In the genomic region with DNA sequence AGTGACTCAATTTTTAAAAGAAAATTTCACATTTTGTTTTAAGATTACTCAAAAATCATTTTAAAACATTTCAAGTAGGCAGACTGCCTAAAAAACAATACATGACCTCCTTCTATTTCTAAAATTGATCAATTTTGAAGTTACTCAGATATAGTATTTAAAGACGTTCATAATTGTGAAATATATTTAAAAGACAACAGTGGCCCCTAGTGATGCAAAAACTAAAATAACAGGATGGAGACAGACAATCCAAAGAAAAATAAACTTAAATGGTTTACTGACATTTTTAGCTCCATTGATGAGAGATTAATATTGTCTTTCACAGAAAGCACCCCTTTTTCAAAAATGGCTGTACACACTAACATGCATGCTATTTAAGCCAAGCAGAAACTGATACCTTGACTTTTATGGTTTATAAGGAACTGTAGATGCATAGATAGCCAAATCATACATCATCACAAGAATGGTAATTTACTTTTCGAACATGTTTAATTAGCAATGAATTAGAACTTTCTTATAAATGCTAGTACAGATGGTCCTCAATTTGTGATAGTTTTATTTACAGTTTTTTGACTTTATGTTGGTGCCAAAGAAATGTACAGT, we compare ENCODE assay signal across 9 cellular contexts.
A peak's percentile ranks its signal among the peaks of the same experiment; 100 is the strongest.
DNase-seq lines count a peak whose midpoint lies in the region; ATAC-seq, FAIRE-seq and TF ChIP-seq lines count a peak whose summit lies in the region.
"Had no signal": no experiment of that assay in that cellular context is flagged by ENCODE, and none has a peak within 500 bp of the region (broad histone marks: within the 10 kb centered on the region; RNA-seq: fewer than 3 reads in every experiment).

No MANE protein-coding gene starts in this region.

- H3K36me3 ChIP-seq in OCI-LY3 (replicated peaks; ENCODE audit: low read depth, low read length), result no peaks in the 10 kb centered on the region
- H3K36me3 ChIP-seq: neutrophil had no signal

- H3K36me3 Mint-ChIP-seq in endothelial cell (ENCODE audit: low read depth, unreplicated experiment) (no peaks in the 10 kb centered on the region), neural crest cell (ENCODE audit: low read depth) (no peaks in the 10 kb centered on the region)

- DNase-seq in endothelial cell (ENCODE audit: low spot score) (no peak), neural crest cell (ENCODE audit: low read depth, low spot score) (no peak), NCI-H1694 (lab: John Stamatoyannopoulos, UW) (no peak), NCI-H187 treated with DMSO at 0.1 percent for 48 hours (lab: John Stamatoyannopoulos, UW) (no peak), sciatic nerve (ENCODE audit: low spot score) (no peak)
- no peak for DNase-seq in activated CD4-positive, alpha-beta T cell treated with anti-CD3 and anti-CD28 coated beads for 1 hour

- H3K79me2 ChIP-seq in OCI-LY3 (ENCODE audit: low read length), result no peaks in the 10 kb centered on the region

- H3K27ac Mint-ChIP-seq in endothelial cell (ENCODE audit: unreplicated experiment) (no peak overlapping the region), neural crest cell (ENCODE audit: unreplicated experiment) (no peak overlapping the region)

- no peaks in the 10 kb centered on the region for H3K4me1 ChIP-seq in OCI-LY3 (ENCODE audit: low read length)

- no peaks in the 10 kb centered on the region for H3K4me1 Mint-ChIP-seq in endothelial cell (ENCODE audit: unreplicated experiment)
- no peaks in the 10 kb centered on the region for H3K4me1 Mint-ChIP-seq in neural crest cell

- no peak overlapping the region for H3K27ac ChIP-seq in OCI-LY3 (ENCODE audit: low read length)
- H3K27ac ChIP-seq: neutrophil had no signal

- peak; percentile 66 for FAIRE-seq in G401.6 (lab: Jason Lieb, UNC)

- no peak overlapping the region for H3K4me3 Mint-ChIP-seq in endothelial cell (ENCODE audit: unreplicated experiment)
- no peak overlapping the region for H3K4me3 Mint-ChIP-seq in neural crest cell

- H3K9ac ChIP-seq in OCI-LY3 (ENCODE audit: low read length), result no peak overlapping the region

- intact Hi-C loops in sciatic nerve (cut with DNase I), result loop anchor here (5.0 kb wide), 1 partner anchor 918 kb away; no protein-coding TSS in a partner anchor

- no peak for ATAC-seq in sciatic nerve

- H4K20me1 ChIP-seq in OCI-LY3 (ENCODE audit: insufficient read depth, low read length), result no peaks in the 10 kb centered on the region

- H3K4me3 ChIP-seq in OCI-LY3 (ENCODE audit: low read length), result no peak overlapping the region

- no peak overlapping the region for H2AFZ ChIP-seq in OCI-LY3 (ENCODE audit: low read depth, low read length)

- TF ChIP-seq CTCF in OCI-LY3 (IDR thresholded peaks at IDR 0.05; ENCODE audit: low read depth, low read length), result peak; percentile 61
- peak; percentile 46 for TF ChIP-seq CTCF in endothelial cell (IDR thresholded peaks at IDR 0.05; ENCODE audit: unreplicated experiment)
- peak; percentile 68 for TF ChIP-seq CTCF in neural crest cell (conservative IDR thresholded peaks at IDR 0.05)

- no peaks in the 10 kb centered on the region for H3K27me3 ChIP-seq in OCI-LY3 (ENCODE audit: low read depth, low read length)
- H3K27me3 ChIP-seq: neutrophil had no signal

- no peaks in the 10 kb centered on the region for H3K9me3 ChIP-seq in OCI-LY3 (ENCODE audit: insufficient read depth, low read length)
- H3K9me3 ChIP-seq: neutrophil had no signal

- 0 out of 2 replicates have a peak overlapping the region, but pooled peaks have one; percentile 23 for H3K4me2 ChIP-seq in OCI-LY3 (ENCODE audit: low read length)

- no peaks in the 10 kb centered on the region for H3K9me3 Mint-ChIP-seq in endothelial cell (ENCODE audit: unreplicated experiment)
- peaks cover 8% of the 10 kb centered on the region for H3K9me3 Mint-ChIP-seq in neural crest cell

- H3K27me3 Mint-ChIP-seq in endothelial cell (ENCODE audit: unreplicated experiment) (no peaks in the 10 kb centered on the region), neural crest cell (ENCODE audit: low read depth) (no peaks in the 10 kb centered on the region)
